8 cellular contexts compared by ENCODE assay signal in genomic region chr7:32892521-32893224, GRCh38. TPM values are rescaled to one million over a fixed set of nuclear protein-coding genes. Genes with fewer than 3 reads are reported as not detected.
A peak's percentile ranks its signal among the peaks of the same experiment; 100 is the strongest.
DNase-seq lines count a peak whose midpoint lies in the region; ATAC-seq and TF ChIP-seq lines count a peak whose summit lies in the region.

No MANE protein-coding gene starts in this region.

- no peaks in the 10 kb centered on the region for H3K27me3 ChIP-seq in CD8-positive, alpha-beta T cell (ENCODE audit: insufficient read depth, low read length)
- H3K27me3 ChIP-seq in H7 (ENCODE audit: control insufficient read depth, insufficient read depth, low read length) (peaks cover 2% of the 10 kb centered on the region; the same call in 1 of the 2 replicates), kidney epithelial cell (ENCODE audit: control insufficient read depth, insufficient read depth, low read length) (no peaks in the 10 kb centered on the region)

- H3K36me3 ChIP-seq in CD8-positive, alpha-beta T cell (ENCODE audit: insufficient read depth, low read length) = no peaks in the 10 kb centered on the region
- no peaks in the 10 kb centered on the region for H3K36me3 ChIP-seq in H7 (replicated peaks; ENCODE audit: control insufficient read depth, insufficient read depth, low read length)
- no peaks in the 10 kb centered on the region for H3K36me3 ChIP-seq in kidney epithelial cell (ENCODE audit: control insufficient read depth, insufficient read depth, low read length)

- H3K27ac Mint-ChIP-seq in CD8-positive, alpha-beta T cell = peak overlapping the region; percentile 99

- intact Hi-C loops in CD8-positive, alpha-beta T cell (cut with DNase I, micrococcal nuclease) = loop anchor here (1.0 to 5.0 kb wide), 10 partner anchors 13 to 398 kb away; partner anchors contain the start of genes BBS9 (in 2 of the 2), NT5C3A (in 2 of the 2), AVL9 (in 1 of the 2) and RP9 (in 1 of the 2)

- CTCF ChIA-PET in CD8-positive, alpha-beta T cell (lab: Charles Lee) = interaction anchor here (1.1 to 8.0 kb wide), 5 partner anchors 12 to 216 kb away, joined by 6 to 41 read pairs (median 9); partner anchors contain the start of gene RP9

- H3K4me3 ChIP-seq in CD8-positive, alpha-beta T cell (ENCODE audit: low read depth, low read length) = peak overlapping the region; percentile 72
- H3K4me3 ChIP-seq in H7 (ENCODE audit: insufficient read depth, low read depth, low read length) (peak overlapping the region; percentile 71), kidney epithelial cell (ENCODE audit: low read depth, low read length) (peak overlapping the region; percentile 92)

- peak overlapping the region; percentile 89 for H3K27ac ChIP-seq in CD8-positive, alpha-beta T cell (ENCODE audit: low read depth, low read length)

- DNase-seq in CD8-positive, alpha-beta T cell = peak; percentile 22 to 72 (median 39)
- DNase-seq in H7 = no peak
- peak; percentile 70 for DNase-seq in NCI-H1694 treated with DMSO at 0.1 percent for 48 hours (lab: John Stamatoyannopoulos, UW)
- DNase-seq in activated CD4-positive, CD25-positive, alpha-beta regulatory T cell (lab: John Stamatoyannopoulos, UW) = peak; percentile 13 to 28 (median 19)
- DNase-seq in cerebellum (ENCODE audit: low spot score) = peak; percentile 34
- DNase-seq in kidney epithelial cell (ENCODE audit: low read depth) = no peak
- peak; percentile 25 to 38 (median 34) for DNase-seq in stimulated activated CD4-positive, alpha-beta T cell treated with anti-CD3 and anti-CD28 coated beads, Interleukin-12 subunit alpha, Interleukin-12 subunit beta, amount 100 ng/mL, for 48 hours (ENCODE audit: low read depth in 2 of 3, low spot score in 1 of 3)

- no peaks in the 10 kb centered on the region for H3K27me3 Mint-ChIP-seq in CD8-positive, alpha-beta T cell (ENCODE audit: low read depth)

- TF ChIP-seq CTCF in CD8-positive, alpha-beta T cell (IDR thresholded peaks at IDR 0.05) = no peak
- no peak for TF ChIP-seq CTCF in kidney epithelial cell (IDR thresholded peaks at IDR 0.05; ENCODE audit: insufficient read depth, low read length, poor library complexity, severe bottlenecking)

- ATAC-seq in CD8-positive, alpha-beta T cell = peak; percentile 10
- no peak for ATAC-seq in GM19452 (IDR thresholded peaks at IDR 0.05; ENCODE audit: unreplicated experiment)

- peaks cover 41% of the 10 kb centered on the region for H3K4me1 Mint-ChIP-seq in CD8-positive, alpha-beta T cell (ENCODE audit: low read depth)

- POLR2A ChIA-PET in CD8-positive, alpha-beta T cell (lab: Charles Lee) = interaction anchor here (1.5 to 5.6 kb wide), 10 partner anchors 9 to 403 kb away, joined by 7 to 36 read pairs (median 12); partner anchors contain the start of genes AVL9, LSM5, NT5C3A and RP9

- H3K9me3 Mint-ChIP-seq in CD8-positive, alpha-beta T cell = no peaks in the 10 kb centered on the region

- peaks cover 36% of the 10 kb centered on the region for H3K4me1 ChIP-seq in CD8-positive, alpha-beta T cell (ENCODE audit: insufficient read depth, low read length)

- peak overlapping the region; percentile 92 for H3K4me3 Mint-ChIP-seq in CD8-positive, alpha-beta T cell

- peaks cover 17% of the 10 kb centered on the region for H3K36me3 Mint-ChIP-seq in CD8-positive, alpha-beta T cell

- H3K9me3 ChIP-seq in CD8-positive, alpha-beta T cell (ENCODE audit: low read length) = no peaks in the 10 kb centered on the region

RNA-seq across cellular contexts. Expression of gene KBTBD2, which starts 1.1 kb away (rescaled TPM):
- total RNA-seq in CD8-positive, alpha-beta T cell = 10 to 100 TPM; 94.2 to 99.9 TPM
- 22.8 and 26.3 TPM in 2 replicates for total RNA-seq in H7 (2014; rRNA removed; shearing (Covaris generic))
- total RNA-seq in cerebellum (66.1 TPM), kidney epithelial cell (29.3 and 35.0 TPM in 2 replicates)

Comparison
In these comparisons a context has a peak if more than half of its experiments do, and no peak if none do; other contexts are left out.
1. DNase-seq: peak in CD8-positive, alpha-beta T cell (7 of 7), NCI-H1694 treated with DMSO at 0.1 percent for 48 hours (single experiment), activated CD4-positive, CD25-positive, alpha-beta regulatory T cell (4 of 4), cerebellum (single experiment) and stimulated activated CD4-positive, alpha-beta T cell treated with anti-CD3 and anti-CD28 coated beads, Interleukin-12 subunit alpha, Interleukin-12 subunit beta, amount 100 ng/mL, for 48 hours (3 of 3); none in H7 (single experiment) and kidney epithelial cell (single experiment).
2. Peak in every context shown above with its lines, with median percentiles within 50 percentile points of each other: H3K4me3 ChIP-seq.